8 cellular contexts compared by ENCODE assay signal in the genomic region with DNA sequence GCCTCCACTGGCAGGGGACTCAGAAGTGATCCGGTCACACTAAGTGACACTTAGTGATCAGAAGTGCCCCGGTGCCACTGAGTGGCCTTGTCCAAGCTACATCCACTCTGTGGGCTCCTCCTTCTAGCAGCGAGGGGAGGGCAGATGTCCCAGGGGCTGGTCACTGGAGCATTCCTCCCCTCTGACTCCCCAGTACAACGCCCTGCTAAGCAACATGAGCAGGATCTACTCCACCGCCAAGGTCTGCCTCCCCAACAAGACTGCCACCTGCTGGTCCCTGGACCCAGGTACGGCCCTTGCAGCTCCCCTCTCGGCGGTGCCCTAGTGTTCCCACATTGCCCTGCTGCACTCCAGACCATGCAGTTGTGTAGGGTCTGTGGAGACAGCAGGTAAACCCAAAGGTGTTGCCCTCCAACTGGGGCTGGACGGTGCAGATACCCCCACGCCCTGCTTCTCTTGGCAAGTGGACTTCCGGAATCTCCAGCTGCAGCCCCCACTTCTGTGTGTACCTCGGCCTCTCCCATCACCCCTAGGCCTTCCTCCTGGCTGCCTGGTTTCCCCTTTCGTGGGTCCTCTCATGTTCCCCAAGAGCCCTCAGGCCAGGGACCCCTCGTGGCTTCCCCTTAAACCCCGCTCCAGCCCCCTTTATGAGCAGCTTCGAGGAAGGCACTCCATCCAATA. TPM values are rescaled to one million over a fixed set of nuclear protein-coding genes. Genes with fewer than 3 reads are reported as not detected.
DNase-seq lines count a peak whose midpoint lies in the region; ATAC-seq, FAIRE-seq and TF ChIP-seq lines count a peak whose summit lies in the region.

No MANE protein-coding gene starts in this region.

- no peak overlapping the region for H3K4me3 ChIP-seq in right atrium auricular region

- no peaks in the 10 kb centered on the region for H3K36me3 ChIP-seq in right atrium auricular region

- H3K27ac Mint-ChIP-seq in T-helper 1 cell treated with Interleukin-12 subunit alpha and Interleukin-12 subunit beta and Interleukin-4 antibody, amounts not matched to agents 30 μg/mL and 1 μg/mL, for 36 hours: no peak overlapping the region

- peaks cover 12% of the 10 kb centered on the region for H3K4me1 Mint-ChIP-seq in T-helper 1 cell treated with Interleukin-12 subunit alpha and Interleukin-12 subunit beta and Interleukin-4 antibody, amounts not matched to agents 30 μg/mL and 1 μg/mL, for 36 hours (ENCODE audit: low read depth)

- peak; percentile 78 for ATAC-seq in GM21717 (IDR thresholded peaks at IDR 0.05; ENCODE audit: unreplicated experiment)
- peak; percentile 89 for ATAC-seq in sciatic nerve

- H3K27ac ChIP-seq in right atrium auricular region: no peak overlapping the region

- no peak for FAIRE-seq in D721Med (lab: Jason Lieb, UNC)

- peak; percentile 79 for DNase-seq in D721Med (ENCODE audit: insufficient read length, low spot score)
- peak; percentile 69 for DNase-seq in MV-4-11 (lab: John Stamatoyannopoulos, UW)
- DNase-seq in amniotic epithelial cell (ENCODE audit: low read depth): peak; percentile 86
- peak; percentile 82 for DNase-seq in right atrium auricular region (ENCODE audit: low spot score)
- DNase-seq in sciatic nerve (ENCODE audit: low spot score): peak; percentile 89
- DNase-seq in NCI-H128 (lab: John Stamatoyannopoulos, UW; ENCODE audit: unreplicated experiment): no peak

- H3K36me3 Mint-ChIP-seq in T-helper 1 cell treated with Interleukin-12 subunit alpha and Interleukin-12 subunit beta and Interleukin-4 antibody, amounts not matched to agents 30 μg/mL and 1 μg/mL, for 36 hours (ENCODE audit: low read depth): no peaks in the 10 kb centered on the region

- intact Hi-C loops in sciatic nerve (cut with DNase I): loop anchor here (5.0 kb wide), 1 partner anchor 52 kb away; no protein-coding TSS in a partner anchor

- peaks cover 0 to 40% of the 10 kb centered on the region in 2 donors for H3K4me1 ChIP-seq in right atrium auricular region

- peaks cover 39% of the 10 kb centered on the region for H3K27me3 Mint-ChIP-seq in T-helper 1 cell treated with Interleukin-12 subunit alpha and Interleukin-12 subunit beta and Interleukin-4 antibody, amounts not matched to agents 30 μg/mL and 1 μg/mL, for 36 hours (ENCODE audit: low read depth)

- H3K9me3 ChIP-seq in right atrium auricular region: no peaks in the 10 kb centered on the region

- peak overlapping the region; percentile 50 for H3K4me3 Mint-ChIP-seq in T-helper 1 cell treated with Interleukin-12 subunit alpha and Interleukin-12 subunit beta and Interleukin-4 antibody, amounts not matched to agents 30 μg/mL and 1 μg/mL, for 36 hours

- TF ChIP-seq CTCF in D721Med (IDR thresholded peaks at IDR 0.05; ENCODE audit: insufficient read depth, missing control alignments) (peak; percentile 74), right atrium auricular region (IDR thresholded peaks at IDR 0.05) (peak; percentile 43 to 85)

- no peaks in the 10 kb centered on the region for H3K27me3 ChIP-seq in right atrium auricular region

- no peaks in the 10 kb centered on the region for H3K9me3 Mint-ChIP-seq in T-helper 1 cell treated with Interleukin-12 subunit alpha and Interleukin-12 subunit beta and Interleukin-4 antibody, amounts not matched to agents 30 μg/mL and 1 μg/mL, for 36 hours

RNA-seq across cellular contexts. Expression of gene ACE, which starts 2.1 kb away (rescaled TPM):
- total RNA-seq in right atrium auricular region: 1 to 10 TPM; 3.4 to 4.0 TPM
- 14.0 TPM for total RNA-seq in sciatic nerve

RNA-seq across cellular contexts. Expression of gene CYB561, which starts 32.8 kb away (rescaled TPM):
- total RNA-seq in right atrium auricular region (10 to 100 TPM; 13.4 to 13.7 TPM), sciatic nerve (24.7 TPM)

RNA-seq across cellular contexts. Expression of gene KCNH6, which starts 44.2 kb away (rescaled TPM):
- total RNA-seq in right atrium auricular region (not detected), sciatic nerve (not detected)
